In the genomic region with DNA sequence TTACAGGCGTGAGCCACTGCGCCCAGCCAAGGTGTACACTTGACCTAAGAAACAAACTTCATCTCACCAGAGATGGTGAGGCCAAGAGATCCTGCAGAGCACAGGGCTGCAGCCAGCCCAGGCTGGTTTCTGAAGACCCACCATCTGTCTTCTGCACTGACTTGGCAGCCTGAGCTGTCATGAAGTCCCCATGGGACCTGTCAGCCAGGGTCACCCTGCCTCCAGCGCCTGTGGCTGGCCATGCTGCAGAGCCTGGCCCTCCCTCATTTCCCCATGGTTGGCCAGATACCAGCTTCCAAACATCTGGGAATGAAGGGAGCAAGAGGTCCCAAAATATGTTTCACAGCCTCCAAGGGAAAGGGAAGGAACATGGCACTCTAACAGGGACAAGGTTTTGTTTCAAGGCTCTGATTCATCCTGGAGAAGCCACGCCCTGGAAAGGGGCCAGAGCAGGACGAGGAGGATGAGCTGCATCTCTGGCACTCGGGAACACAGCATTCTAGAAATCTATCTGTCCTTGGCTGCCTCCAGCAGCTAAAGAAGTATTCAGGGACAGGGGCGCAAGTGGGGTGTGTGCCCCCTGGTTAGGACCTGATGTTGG, we compare ENCODE assay signal across 11 cellular contexts. TPM values are rescaled to one million over a fixed set of nuclear protein-coding genes. Genes with fewer than 3 reads are reported as not detected.
A peak's percentile ranks its signal among the peaks of the same experiment; 100 is the strongest.
DNase-seq lines count a peak whose midpoint lies in the region; ATAC-seq and TF ChIP-seq lines count a peak whose summit lies in the region.
"Had no signal": no experiment of that assay in that cellular context is flagged by ENCODE, and none has a peak within 500 bp of the region (broad histone marks: within the 10 kb centered on the region; RNA-seq: fewer than 3 reads in every experiment).

No MANE protein-coding gene starts in this region.

- H3K36me3 ChIP-seq in osteoblast (ENCODE audit: insufficient read depth, low read length) (peaks cover 24% of the 10 kb centered on the region), thyroid gland (no peaks in the 10 kb centered on the region)

- no peaks in the 10 kb centered on the region for H3K27me3 ChIP-seq in dorsolateral prefrontal cortex
- H3K27me3 ChIP-seq in osteoblast (ENCODE audit: insufficient read depth, low read length): no peaks in the 10 kb centered on the region
- H3K27me3 ChIP-seq in thyroid gland: no peaks in the 10 kb centered on the region

- peak overlapping the region; percentile 3 for H3K4me2 ChIP-seq in osteoblast (ENCODE audit: insufficient read depth, low read length)

- H3K27ac ChIP-seq in dorsolateral prefrontal cortex (peak overlapping the region in 50 of 59 donors; percentile 8 to 83 (median 54)), osteoblast (ENCODE audit: low read depth, low read length) (no peak overlapping the region), thyroid gland (no peak overlapping the region)
- H3K27ac ChIP-seq: coronary artery had no signal

- TF ChIP-seq CTCF in dorsolateral prefrontal cortex (IDR thresholded peaks at IDR 0.05 in 54 of 56, conservative IDR thresholded peaks at IDR 0.05 in 2 of 56; ENCODE audit: low read depth in 1 of 56, partially characterized antibody in 56 of 56) (no peak), osteoblast (IDR thresholded peaks at IDR 0.05; ENCODE audit: extremely low read depth, low read depth, low read length) (no peak), thyroid gland (IDR thresholded peaks at IDR 0.05) (no peak)

- H3K4me3 ChIP-seq in dorsolateral prefrontal cortex (no peak overlapping the region), osteoblast (ENCODE audit: insufficient read depth, low read length) (no peak overlapping the region), thyroid gland (replicated peaks in 1 of 3) (no peak overlapping the region)
- H3K4me3 ChIP-seq: coronary artery had no signal

- TF ChIP-seq POLR2A in thyroid gland (IDR thresholded peaks at IDR 0.05): no peak

- DNase-seq in D341Med (ENCODE audit: low spot score) (peak; percentile 80), NCI-H2171 (lab: John Stamatoyannopoulos, UW) (peak; percentile 73), dorsolateral prefrontal cortex (peak; percentile 44 to 89 (median 70)), osteoblast (ENCODE audit: insufficient read length, low spot score, missing footprints) (peak; percentile 96), NCI-H128 (lab: John Stamatoyannopoulos, UW; ENCODE audit: unreplicated experiment) (no peak), OCI-M1 (lab: John Stamatoyannopoulos, UW) (no peak), thyroid gland (no peak)
- DNase-seq: kidney glomerular epithelial cell, NCI-H345 had no signal

- peaks cover 10% of the 10 kb centered on the region for H4K20me1 ChIP-seq in osteoblast (ENCODE audit: insufficient read depth, low read length)

- no peaks in the 10 kb centered on the region for H3K79me2 ChIP-seq in osteoblast (ENCODE audit: insufficient read depth, low read length)

- intact Hi-C loops in dorsolateral prefrontal cortex (cut with DNase I): no loop called here
- intact Hi-C loops in thyroid gland (cut with DNase I): loop anchor here (10.0 kb wide), 1 partner anchor 263 kb away; no protein-coding TSS in a partner anchor

- WGBS in thyroid gland, 2 donors: 82 to 87% methylated on average over 5 to 7 of the region's 7 CpGs

- no peak overlapping the region for H2AFZ ChIP-seq in osteoblast (ENCODE audit: low read length)

- no peak for ATAC-seq in GM21737 (IDR thresholded peaks at IDR 0.05; ENCODE audit: unreplicated experiment)

- peaks cover 8% of the 10 kb centered on the region for H3K4me1 ChIP-seq in osteoblast (ENCODE audit: insufficient read depth, low read length)
- no peaks in the 10 kb centered on the region for H3K4me1 ChIP-seq in thyroid gland

- H3K9me3 ChIP-seq in osteoblast (ENCODE audit: low read depth, low read length) (no peaks in the 10 kb centered on the region), thyroid gland (no peaks in the 10 kb centered on the region)

RNA-seq across cellular contexts. Expression of a gene that starts 45.3 kb away (rescaled TPM):
- total RNA-seq in dorsolateral prefrontal cortex: 10 to 100 TPM; 31.5 to 53.5 (median 41.3) TPM
- total RNA-seq in osteoblast: 35.4 and 43.1 TPM in 2 replicates
- 100 to 1,000 TPM in 1 of 4 donors, 10 to 100 TPM in 3; 52.5 to 100 (median 66.1) TPM for total RNA-seq in thyroid gland

RNA-seq across cellular contexts. Expression of a gene that starts 46.9 kb away (rescaled TPM):
- total RNA-seq in dorsolateral prefrontal cortex: 10 to 100 TPM; 15.9 to 62.9 (median 30.9) TPM
- total RNA-seq in osteoblast: 22.4 and 22.7 TPM in 2 replicates
- total RNA-seq in thyroid gland: 10 to 100 TPM; 11.2 to 17.4 (median 11.8) TPM

Comparison
In these comparisons a context has a peak if more than half of its experiments do, and no peak if none do; other contexts are left out.
1. DNase-seq: peak in D341Med (single experiment), NCI-H2171 (single experiment), dorsolateral prefrontal cortex (10 of 10) and osteoblast (single experiment); none in NCI-H128 (single experiment), OCI-M1 (single experiment) and thyroid gland (0 of 2).
2. H3K27ac ChIP-seq: peak in dorsolateral prefrontal cortex (50 of 59); none in osteoblast (single experiment) and thyroid gland (0 of 3).